ENCODE assay signal across 1 cellular context in genomic region chr6:155121699-155122098, GRCh38.
TF ChIP-seq lines count a peak whose summit lies in the region.

No MANE protein-coding gene starts in this region.

TF ChIP-seq in GM23338, 12 proteins besides CTCF, POLR2A, EP300 and RAD21:
- TF ChIP-seq ZNF462 (CRISPR knock-in tag; IDR thresholded peaks at IDR 0.05): peak; percentile 64; the same call in 1 of the 2 replicates
- TF ChIP-seq NANOG (IDR thresholded peaks at IDR 0.05; ENCODE audit: borderline replicate concordance): no peak
- no peak for TF ChIP-seq EZH2 (IDR thresholded peaks at IDR 0.05; ENCODE audit: low read depth, unreplicated experiment)
- no peak for TF ChIP-seq REST (IDR thresholded peaks at IDR 0.05; ENCODE audit: unreplicated experiment)
